Comparison of ENCODE assay signal across 22 cellular contexts in genomic region chrX:107706309-107706708, GRCh38.
DNase-seq lines count a peak whose midpoint lies in the region; ATAC-seq and TF ChIP-seq lines count a peak whose summit lies in the region.
"Had no signal": no experiment of that assay in that cellular context is flagged by ENCODE, and none has a peak within 500 bp of the region (broad histone marks: within the 10 kb centered on the region; RNA-seq: fewer than 3 reads in every experiment).

No MANE protein-coding gene starts in this region.

- ATAC-seq in stimulated activated naive CD8-positive, alpha-beta T cell treated with anti-CD3 and anti-CD28 coated beads, Interleukin-15, amount 100 ng/mL, for 72 hours: no peak
- ATAC-seq: HCT116, Panc1 had no signal

- peaks cover 18% of the 10 kb centered on the region for H3K4me1 Mint-ChIP-seq in activated CD4-positive, alpha-beta T cell treated with anti-CD3 and anti-CD28 coated beads, Interleukin-2, amount 10 ng/mL, durations not matched to agents 24 days and 14 days
- H3K4me1 Mint-ChIP-seq in stimulated activated naive CD8-positive, alpha-beta T cell treated with anti-CD3 and anti-CD28 coated beads, Interleukin-15, amount 100 ng/mL, for 72 hours: peaks cover 28% of the 10 kb centered on the region

- no peak overlapping the region for H3K4me3 ChIP-seq in thyroid gland (replicated peaks in 1 of 3)
- H3K4me3 ChIP-seq: SK-N-MC had no signal

- TF ChIP-seq CTCF in thyroid gland (IDR thresholded peaks at IDR 0.05): no peak

- H3K27me3 ChIP-seq in thyroid gland: no peaks in the 10 kb centered on the region

- peak overlapping the region; percentile 37 for H3K27ac Mint-ChIP-seq in activated CD4-positive, alpha-beta T cell treated with anti-CD3 and anti-CD28 coated beads, Interleukin-2, amount 10 ng/mL, durations not matched to agents 24 days and 14 days
- no peak overlapping the region for H3K27ac Mint-ChIP-seq in stimulated activated naive CD8-positive, alpha-beta T cell treated with anti-CD3 and anti-CD28 coated beads, Interleukin-15, amount 100 ng/mL, for 72 hours

- no peaks in the 10 kb centered on the region for H3K9me3 ChIP-seq in thyroid gland

- DNase-seq in activated CD4-positive, alpha-beta T cell treated with anti-CD3 and anti-CD28 coated beads, Interleukin-2, amount 10 ng/mL, durations not matched to agents 24 days and 14 days: no peak
- DNase-seq in activated CD4-positive, alpha-beta T cell treated with anti-CD3 and anti-CD28 coated beads, Interleukin-2, amount 50 U/mL, for 4 hours: no peak
- DNase-seq in NCI-H69 (lab: John Stamatoyannopoulos, UW): peak; percentile 13
- peak; percentile 22 for DNase-seq in islet precursor cell
- DNase-seq in thyroid gland: no peak
- no peak for DNase-seq in NCI-H2196 treated with DMSO at 0.1 percent for 48 hours (lab: John Stamatoyannopoulos, UW; ENCODE audit: unreplicated experiment)
- DNase-seq in DMS153 treated with DMSO at 0.1 percent for 48 hours (lab: John Stamatoyannopoulos, UW; ENCODE audit: unreplicated experiment): no peak
- no peak for DNase-seq in stimulated activated naive CD8-positive, alpha-beta T cell treated with anti-CD3 and anti-CD28 coated beads, Interleukin-15, amount 100 ng/mL, for 72 hours
- DNase-seq: 8988T, ACHN, DMS153, NCI-H1092, NCI-H1417 treated with DMSO at 0.1 percent for 48 hours, NCI-H1694 treated with DMSO at 0.1 percent for 48 hours, NCI-H446 treated with DMSO at 0.1 percent for 48 hours, NCI-H526, SIG-M5 had no signal

- no peaks in the 10 kb centered on the region for H3K36me3 ChIP-seq in thyroid gland

- peaks cover 11 to 39% of the 10 kb centered on the region in 2 donors for H3K4me1 ChIP-seq in thyroid gland

- H3K4me3 Mint-ChIP-seq in activated CD4-positive, alpha-beta T cell treated with anti-CD3 and anti-CD28 coated beads, Interleukin-2, amount 10 ng/mL, durations not matched to agents 24 days and 14 days: no peak overlapping the region
- H3K4me3 Mint-ChIP-seq in stimulated activated naive CD8-positive, alpha-beta T cell treated with anti-CD3 and anti-CD28 coated beads, Interleukin-15, amount 100 ng/mL, for 72 hours: no peak overlapping the region

- no peaks in the 10 kb centered on the region for H3K9me3 Mint-ChIP-seq in activated CD4-positive, alpha-beta T cell treated with anti-CD3 and anti-CD28 coated beads, Interleukin-2, amount 10 ng/mL, durations not matched to agents 24 days and 14 days
- no peaks in the 10 kb centered on the region for H3K9me3 Mint-ChIP-seq in stimulated activated naive CD8-positive, alpha-beta T cell treated with anti-CD3 and anti-CD28 coated beads, Interleukin-15, amount 100 ng/mL, for 72 hours

- intact Hi-C loops in activated CD4-positive, alpha-beta T cell treated with anti-CD3 and anti-CD28 coated beads, Interleukin-2, amount 10 ng/mL, durations not matched to agents 24 days and 14 days (cut with micrococcal nuclease): no loop called here
- intact Hi-C loops in thyroid gland (cut with DNase I): no loop called here

- no peaks in the 10 kb centered on the region for H3K36me3 Mint-ChIP-seq in activated CD4-positive, alpha-beta T cell treated with anti-CD3 and anti-CD28 coated beads, Interleukin-2, amount 10 ng/mL, durations not matched to agents 24 days and 14 days (ENCODE audit: low read depth)

- peak overlapping the region in 2 of 3 donors; percentile 41 to 94 for H3K27ac ChIP-seq in thyroid gland
- H3K27ac ChIP-seq: HL-60, RWPE1, SK-N-MC had no signal

- no peaks in the 10 kb centered on the region for H3K27me3 Mint-ChIP-seq in activated CD4-positive, alpha-beta T cell treated with anti-CD3 and anti-CD28 coated beads, Interleukin-2, amount 10 ng/mL, durations not matched to agents 24 days and 14 days
- H3K27me3 Mint-ChIP-seq in stimulated activated naive CD8-positive, alpha-beta T cell treated with anti-CD3 and anti-CD28 coated beads, Interleukin-15, amount 100 ng/mL, for 72 hours: no peaks in the 10 kb centered on the region

- no peak for TF ChIP-seq POLR2A in thyroid gland (IDR thresholded peaks at IDR 0.05)

Comparison
In these comparisons a context has a peak if more than half of its experiments do, and no peak if none do; other contexts are left out.
1. DNase-seq: peak in NCI-H69 (single experiment) and islet precursor cell (single experiment); none in activated CD4-positive, alpha-beta T cell treated with anti-CD3 and anti-CD28 coated beads, Interleukin-2, amount 10 ng/mL, durations not matched to agents 24 days and 14 days (single experiment), activated CD4-positive, alpha-beta T cell treated with anti-CD3 and anti-CD28 coated beads, Interleukin-2, amount 50 U/mL, for 4 hours (0 of 2), thyroid gland (0 of 2), NCI-H2196 treated with DMSO at 0.1 percent for 48 hours (single experiment), DMS153 treated with DMSO at 0.1 percent for 48 hours (single experiment) and stimulated activated naive CD8-positive, alpha-beta T cell treated with anti-CD3 and anti-CD28 coated beads, Interleukin-15, amount 100 ng/mL, for 72 hours (0 of 2).